Comparison of ENCODE assay signal across 18 cellular contexts in genomic region chr9:88821749-88822106, GRCh38.
"Had no signal": no experiment of that assay in that cellular context is flagged by ENCODE, and none has a peak within 500 bp of the region (broad histone marks: within the 10 kb centered on the region; RNA-seq: fewer than 3 reads in every experiment).

No MANE protein-coding gene starts in this region.

- H3K36me3 ChIP-seq: SJCRH30 had no signal

- H3K4me3 ChIP-seq: SJCRH30 had no signal

- H3K4me1 ChIP-seq: SJCRH30 had no signal

- H3K27ac ChIP-seq: SJCRH30 had no signal

- DNase-seq: Karpas-422, KBM-7, MM.1S, NCI-H1092 treated with DMSO at 0.1 percent for 48 hours, NCI-H1436, NCI-H187, NCI-H2029, NCI-H2081 treated with DMSO at 0.1 percent for 48 hours, NCI-H2171, NCI-H226, NCI-H446, NCI-H510A, NCI-H524 treated with DMSO at 0.1 percent for 48 hours, NCI-H69, NCI-H774, RPMI8226, SHP77 treated with DMSO at 0.1 percent for 48 hours, SJCRH30 had no signal
